1 cellular context compared by ENCODE assay signal in the genomic region with DNA sequence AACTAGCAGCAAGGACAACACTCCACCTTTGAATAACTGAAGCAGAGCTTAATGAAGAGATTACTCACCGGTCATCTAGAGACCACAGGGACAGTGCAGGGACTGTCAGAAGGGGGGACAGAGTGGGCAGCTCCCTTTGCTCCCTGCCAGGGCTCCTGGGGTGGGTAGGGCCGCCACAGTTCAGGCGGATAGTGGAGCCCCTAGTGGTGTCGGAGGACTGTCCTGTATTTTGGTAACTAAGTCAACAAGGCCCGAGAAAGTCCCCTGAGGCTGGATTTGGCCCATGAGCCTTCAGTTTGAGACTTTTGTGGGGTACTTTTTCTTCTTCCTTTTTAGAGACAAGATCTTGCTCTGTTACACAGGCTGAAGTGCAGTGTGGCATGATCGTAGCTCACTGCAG.
TF ChIP-seq lines count a peak whose summit lies in the region.

No MANE protein-coding gene starts in this region.

TF ChIP-seq in HepG2, 621 proteins besides CTCF, POLR2A, EP300 and RAD21 (continued from another document):
- 0 out of 2 replicates have a peak, but pooled peaks have one; percentile 28 for TF ChIP-seq FOXA3 (CRISPR knock-in tag; IDR thresholded peaks at IDR 0.05)
- TF ChIP-seq ZNF704 (CRISPR knock-in tag; IDR thresholded peaks at IDR 0.05; ENCODE audit: borderline replicate concordance), result no peak
- no peak for TF ChIP-seq FOXA1 (IDR thresholded peaks at IDR 0.05)
- TF ChIP-seq FOXA1 (CRISPR knock-in tag; IDR thresholded peaks at IDR 0.05), result peak; percentile 73
- TF ChIP-seq KLF12 (CRISPR knock-in tag; IDR thresholded peaks at IDR 0.05; ENCODE audit: borderline replicate concordance), result no peak
- no peak for TF ChIP-seq ZNF816 (CRISPR knock-in tag; IDR thresholded peaks at IDR 0.05; ENCODE audit: borderline replicate concordance)
